In genomic region chr20:22729616-22730236, GRCh38 we compare ENCODE assay signal across 18 cellular contexts.
DNase-seq lines count a peak whose midpoint lies in the region; ATAC-seq, FAIRE-seq and TF ChIP-seq lines count a peak whose summit lies in the region.
"Had no signal": no experiment of that assay in that cellular context is flagged by ENCODE, and none has a peak within 500 bp of the region (broad histone marks: within the 10 kb centered on the region; RNA-seq: fewer than 3 reads in every experiment).

No MANE protein-coding gene starts in this region.

- no peaks in the 10 kb centered on the region for H3K9me3 ChIP-seq in K562 (replicated peaks; ENCODE audit: control insufficient read depth, insufficient read depth, low read depth, low read length)
- H3K9me3 ChIP-seq: BLaER1, HAP-1 had no signal

- H3K27ac ChIP-seq in K562 (ENCODE audit: extremely low read depth, low read depth, low read length): no peak overlapping the region
- H3K27ac ChIP-seq: BLaER1, GM23248, KMS-11 had no signal

- no peak overlapping the region for H3K4me2 ChIP-seq in K562 (ENCODE audit: insufficient read depth, low read length)
- H3K4me2 ChIP-seq: BLaER1, KMS-11 had no signal

- no peaks in the 10 kb centered on the region for H3K36me3 ChIP-seq in K562 (ENCODE audit: control insufficient read depth, insufficient read depth, low read length)
- H3K36me3 ChIP-seq: BLaER1, HAP-1 had no signal

- no peak overlapping the region for H2AFZ ChIP-seq in K562 (ENCODE audit: low read depth, low read length)
- H2AFZ ChIP-seq: GM23248 had no signal

- no peak for FAIRE-seq in K562 (lab: Jason Lieb, UNC)
- FAIRE-seq: A204.1, GM12891, GM19239 had no signal

- no peak overlapping the region for H3K4me3 ChIP-seq in K562
- H3K4me3 ChIP-seq: BLaER1, GM23248, HAP-1 had no signal

- BruUV-seq in K562 (replicated peaks; lab: Mats Ljungman, UMichigan): no TSS peak

- H3K9me1 ChIP-seq in K562 (ENCODE audit: control insufficient read depth, insufficient read depth, low read length): no peaks in the 10 kb centered on the region

- no peak overlapping the region for H3K9ac ChIP-seq in K562 (ENCODE audit: insufficient read depth in 1 of 2, low read depth in 2 of 2, low read length in 2 of 2)
- H3K9ac ChIP-seq: BLaER1, GM23248, KMS-11 had no signal

- ATAC-seq in GM21717 (IDR thresholded peaks at IDR 0.05; ENCODE audit: unreplicated experiment) (peak; percentile 43), HG02798 (IDR thresholded peaks at IDR 0.05; ENCODE audit: poor library complexity, unreplicated experiment) (peak; percentile 57), K562 (peak; percentile 50; the same call in 2 of the 3 replicates), HG03342 (IDR thresholded peaks at IDR 0.05; ENCODE audit: unreplicated experiment) (no peak)

- no peaks in the 10 kb centered on the region; a peak in 1 of 5 replicates for H3K27me3 ChIP-seq in K562 (ENCODE audit: control insufficient read depth in 2 of 2, insufficient read depth in 2 of 2, low read length in 2 of 2)
- H3K27me3 ChIP-seq: BLaER1 had no signal

- WGBS in K562 (ENCODE audit: insufficient coverage, low coverage, missing lambda C conversion rate): 21% methylated on average over 5 of the region's 8 CpGs

- intact Hi-C loops in K562 (cut with micrococcal nuclease): loop anchor here (5.0 kb wide), 1 partner anchor 243 kb away; no protein-coding TSS in a partner anchor

- in situ Hi-C loops in K562 (cut with MboI): no loop called here

- no peak for TF ChIP-seq EP300 in K562 (IDR thresholded peaks at IDR 0.05; ENCODE audit: low read length)

- peak in 3 of 4 experiments; percentile 3 to 17 (median 11) for DNase-seq in K562 (ENCODE audit: extremely low read depth in 1 of 4, low spot score in 3 of 4)
- DNase-seq in Ammon's horn (ENCODE audit: low spot score): no peak
- DNase-seq in T-helper 2 cell: no peak
- DNase-seq in HK-2 (ENCODE audit: unreplicated experiment): no peak
- DNase-seq: AML-193; CD4-positive, alpha-beta memory T cell; DMS79 treated with DMSO at 0.1 percent for 48 hours; GF-D8; GM23248 had no signal

- TF ChIP-seq CTCF in K562 (IDR thresholded peaks at IDR 0.05 in 2 of 3, conservative IDR thresholded peaks at IDR 0.05 in 1 of 3; ENCODE audit: insufficient read depth in 2 of 3, low read depth in 1 of 3, low read length in 3 of 3): no peak

- no peaks in the 10 kb centered on the region for H3K4me1 ChIP-seq in K562 (replicated peaks in 1 of 2; ENCODE audit: control insufficient read depth in 2 of 2, insufficient read depth in 2 of 2, low read length in 2 of 2)
- H3K4me1 ChIP-seq: HAP-1 had no signal

- CTCF ChIA-PET in K562 (lab: Yijun Ruan, JAX; ENCODE audit: low intra/inter-chr PET ratio): no interaction called here

- POLR2A ChIA-PET in K562 (lab: Yijun Ruan, JAX): interaction anchor here (0.7 kb wide), 1 partner anchor 170 kb away, joined by 3 read pairs; no protein-coding TSS in a partner anchor

- no peak for TF ChIP-seq RAD21 in K562 (CRISPR knock-in tag; conservative IDR thresholded peaks at IDR 0.05 in 1 of 2, IDR thresholded peaks at IDR 0.05 in 1 of 2)

- no peak for TF ChIP-seq POLR2A in K562 (conservative IDR thresholded peaks at IDR 0.05)

- H4K20me1 ChIP-seq in K562 (replicated peaks; ENCODE audit: control insufficient read depth, insufficient read depth, low read length): no peaks in the 10 kb centered on the region; the same call in 1 of the 2 replicates
- H4K20me1 ChIP-seq: BLaER1 had no signal

- no peaks in the 10 kb centered on the region for H3K79me2 ChIP-seq in K562 (ENCODE audit: control insufficient read depth, insufficient read depth, low read length)

TF ChIP-seq in K562, 482 proteins besides CTCF, POLR2A, EP300 and RAD21:
- TF ChIP-seq EGR1 (conservative IDR thresholded peaks at IDR 0.05) (0 out of 2 replicates have a peak, but pooled peaks have one; percentile 12), CEBPG (CRISPR knock-in tag; IDR thresholded peaks at IDR 0.05) (no peak), CEBPG (tag; conservative IDR thresholded peaks at IDR 0.05 in 1 of 2, IDR thresholded peaks at IDR 0.05 in 1 of 2) (no peak), NFE2L1 (tag; IDR thresholded peaks at IDR 0.05; ENCODE audit: borderline replicate concordance, low read depth) (no peak)

Comparison
In these comparisons a context has a peak if more than half of its experiments do, and no peak if none do; other contexts are left out.
1. DNase-seq: peak in K562 (3 of 4); none in Ammon's horn (single experiment), T-helper 2 cell (0 of 5) and HK-2 (single experiment).